32 cellular contexts compared by ENCODE assay signal in genomic region chr11:73553266-73553665, GRCh38.
"Had no signal": no experiment of that assay in that cellular context is flagged by ENCODE, and none has a peak within 500 bp of the region (broad histone marks: within the 10 kb centered on the region; RNA-seq: fewer than 3 reads in every experiment).

No MANE protein-coding gene starts in this region.

- H3K4me1 ChIP-seq: parathyroid adenoma, psoas muscle, vagina had no signal

- H3K9me3 Mint-ChIP-seq: activated T-helper 1 cell treated with anti-CD3 and anti-CD28 coated beads, Interleukin-12 subunit alpha, Interleukin-12 subunit beta, Interleukin-2, Interleukin-4 antibody, amounts not matched to agents 30 ng/mL and 10 ng/mL and 1 ng/mL, durations not matched to agents 14 hours and 24 hours and 36 hours; effector memory CD8-positive, alpha-beta T cell; stimulated activated memory B cell treated with anti-CD40 and anti-IgM and Interleukin-4, amounts not matched to agents 10 μg/mL and 1 μg/mL and 100 μg/mL, for 72 hours had no signal

- ATAC-seq: activated CD4-positive, CD25-positive, alpha-beta regulatory T cell treated with anti-CD3 and anti-CD28 coated beads, Interleukin-2, amount 50 U/mL, for 24 hours; effector memory CD8-positive, alpha-beta T cell; left colon; naive thymus-derived CD8-positive, alpha-beta T cell; psoas muscle; stimulated activated memory B cell treated with anti-CD40 and anti-IgM and Interleukin-4, amounts not matched to agents 10 μg/mL and 1 μg/mL and 100 μg/mL, for 72 hours had no signal

- H3K27me3 Mint-ChIP-seq: effector memory CD8-positive, alpha-beta T cell; naive thymus-derived CD8-positive, alpha-beta T cell; stimulated activated memory B cell treated with anti-CD40 and anti-IgM and Interleukin-4, amounts not matched to agents 10 μg/mL and 1 μg/mL and 100 μg/mL, for 72 hours had no signal

- H3K36me3 ChIP-seq: sigmoid colon, stomach, thyroid gland, upper lobe of left lung, vagina had no signal

- H2AFZ ChIP-seq: parathyroid adenoma had no signal

- H3K4me3 ChIP-seq: psoas muscle, sigmoid colon, stomach, thyroid gland, upper lobe of left lung, vagina had no signal

- H3K27ac Mint-ChIP-seq: activated T-helper 1 cell treated with anti-CD3 and anti-CD28 coated beads, Interleukin-12 subunit alpha, Interleukin-12 subunit beta, Interleukin-2, Interleukin-4 antibody, amounts not matched to agents 30 ng/mL and 10 ng/mL and 1 ng/mL, durations not matched to agents 14 hours and 24 hours and 36 hours; effector memory CD8-positive, alpha-beta T cell; stimulated activated memory B cell treated with anti-CD40 and anti-IgM and Interleukin-4, amounts not matched to agents 10 μg/mL and 1 μg/mL and 100 μg/mL, for 72 hours had no signal

- H3K9ac ChIP-seq: parathyroid adenoma had no signal

- H3K27ac ChIP-seq: parathyroid adenoma, psoas muscle, sigmoid colon, stomach, thyroid gland, upper lobe of left lung, vagina, WERI-Rb-1 had no signal

- DNase-seq: activated CD4-positive, alpha-beta T cell treated with anti-CD3 and anti-CD28 coated beads for 48 hours; activated CD4-positive, alpha-beta T cell treated with anti-CD3 and anti-CD28 coated beads, Interleukin-2, amount 50 U/mL, for 48 hours; activated CD8-positive, alpha-beta memory T cell treated with anti-CD3 and anti-CD28 coated beads, Interleukin-2, amount 50 U/mL, for 4 hours; activated gamma-delta T cell; activated naive CD4-positive, alpha-beta T cell treated with anti-CD3 and anti-CD28 coated beads, Interleukin-2, amount 50 U/mL, for 16 hours; activated T-cell treated with anti-CD3 and anti-CD28 coated beads, Interleukin-2, amount 50 U/mL, for 1 hour; amygdala; caudate nucleus; cortex of kidney; effector memory CD8-positive, alpha-beta T cell; erythroblast; head of caudate nucleus; hippocampal formation; left colon; midbrain; naive thymus-derived CD8-positive, alpha-beta T cell; nucleus accumbens; psoas muscle; sigmoid colon; small intestine; stimulated activated CD4-positive, alpha-beta T cell treated with anti-CD3 and anti-CD28 coated beads, Interleukin-4, amount 100 ng/mL, for 24 hours; stomach; T1000; thyroid gland; upper lobe of left lung; WERI-Rb-1 had no signal

- H3K9me3 ChIP-seq: psoas muscle, sigmoid colon, stomach, thyroid gland, upper lobe of left lung, vagina had no signal

- H3K4me3 Mint-ChIP-seq: activated T-helper 1 cell treated with anti-CD3 and anti-CD28 coated beads, Interleukin-12 subunit alpha, Interleukin-12 subunit beta, Interleukin-2, Interleukin-4 antibody, amounts not matched to agents 30 ng/mL and 10 ng/mL and 1 ng/mL, durations not matched to agents 14 hours and 24 hours and 36 hours; effector memory CD8-positive, alpha-beta T cell; naive thymus-derived CD8-positive, alpha-beta T cell; neural crest cell; stimulated activated memory B cell treated with anti-CD40 and anti-IgM and Interleukin-4, amounts not matched to agents 10 μg/mL and 1 μg/mL and 100 μg/mL, for 72 hours had no signal

- H3K27me3 ChIP-seq: sigmoid colon, stomach, thyroid gland, upper lobe of left lung, vagina had no signal
